ENCODE assay signal across 20 cellular contexts in genomic region chr11:112417339-112417738, GRCh38.
"Had no signal": no experiment of that assay in that cellular context is flagged by ENCODE, and none has a peak within 500 bp of the region (broad histone marks: within the 10 kb centered on the region; RNA-seq: fewer than 3 reads in every experiment).

No MANE protein-coding gene starts in this region.

- H3K27me3 ChIP-seq: MG63, SJSA1 had no signal

- DNase-seq: Karpas-422, KG1, MG63, NCI-H1092, NCI-H1436, NCI-H187, NCI-H2029, NCI-H2081 treated with DMSO at 0.1 percent for 48 hours, NCI-H2171, NCI-H226, NCI-H446, NCI-H510A, NCI-H524 treated with DMSO at 0.1 percent for 48 hours, NCI-H69, NCI-H774, Right ventricle myocardium superior, RPMI8226, SIG-M5 had no signal

- H3K27ac ChIP-seq: SJSA1, SK-N-MC had no signal

- H3K4me1 ChIP-seq: SJSA1 had no signal

- H3K9me3 ChIP-seq: SJSA1 had no signal

- H3K36me3 ChIP-seq: MG63, SJSA1 had no signal

- H3K4me3 ChIP-seq: MG63, SJSA1, SK-N-MC had no signal
